Comparison of ENCODE assay signal across 23 cellular contexts in genomic region chr11:45412521-45412920, GRCh38.
DNase-seq lines count a peak whose midpoint lies in the region; ATAC-seq, FAIRE-seq and TF ChIP-seq lines count a peak whose summit lies in the region.
"Had no signal": no experiment of that assay in that cellular context is flagged by ENCODE, and none has a peak within 500 bp of the region (broad histone marks: within the 10 kb centered on the region; RNA-seq: fewer than 3 reads in every experiment).

No MANE protein-coding gene starts in this region.

- peak overlapping the region; percentile 89 for H3K27ac Mint-ChIP-seq in chondrocyte (ENCODE audit: unreplicated experiment)
- H3K27ac Mint-ChIP-seq: activated naive CD4-positive, alpha-beta T cell treated with anti-CD3 and anti-CD28 coated beads, Interleukin-2, amount 50 U/mL, for 24 hours; stimulated activated naive B cell treated with anti-CD40 and anti-IgM and Interleukin-4, amounts not matched to agents 10 μg/mL and 1 μg/mL and 100 μg/mL, for 72 hours had no signal

- TF ChIP-seq RAD21 in HepG2 (CRISPR knock-in tag; IDR thresholded peaks at IDR 0.05) = no peak

- peaks cover 0 to 20% of the 10 kb centered on the region in 2 experiments; a peak in 3 of 5 replicates for H3K27me3 ChIP-seq in HepG2 (ENCODE audit: control insufficient read depth in 1 of 2, insufficient read depth in 2 of 2, low read length in 2 of 2)
- H3K27me3 ChIP-seq in right lobe of liver = no peaks in the 10 kb centered on the region
- peaks cover 27% of the 10 kb centered on the region for H3K27me3 ChIP-seq in upper lobe of right lung
- H3K27me3 ChIP-seq in prostate gland (replicated peaks; ENCODE audit: insufficient read depth) = no peaks in the 10 kb centered on the region
- no peaks in the 10 kb centered on the region for H3K27me3 ChIP-seq in Karpas-422 (ENCODE audit: low read length)
- H3K27me3 ChIP-seq: vagina had no signal

- H3K4me1 ChIP-seq in HepG2 (ENCODE audit: insufficient read depth, low read length) (no peaks in the 10 kb centered on the region), right lobe of liver (no peaks in the 10 kb centered on the region), upper lobe of right lung (no peaks in the 10 kb centered on the region), prostate gland (replicated peaks) (no peaks in the 10 kb centered on the region), Karpas-422 (ENCODE audit: low read length) (no peaks in the 10 kb centered on the region)
- H3K4me1 ChIP-seq: A549, suprapubic skin had no signal

- no peak overlapping the region for H2AFZ ChIP-seq in HepG2 (ENCODE audit: low read length)
- H2AFZ ChIP-seq in Karpas-422 (ENCODE audit: low read length) = no peak overlapping the region

- no peak overlapping the region for H3K4me2 ChIP-seq in HepG2 (ENCODE audit: low read depth, low read length)
- H3K4me2 ChIP-seq in Karpas-422 (ENCODE audit: low read depth, low read length, poor library complexity, severe bottlenecking) = no peak overlapping the region
- H3K4me2 ChIP-seq: A549 had no signal

- no peak for TF ChIP-seq POLR2A in HepG2 (IDR thresholded peaks at IDR 0.05; ENCODE audit: insufficient read depth in 1 of 2, low read depth in 2 of 2, low read length in 2 of 2)
- no peak for TF ChIP-seq POLR2A in right lobe of liver (IDR thresholded peaks at IDR 0.05)
- no peak for TF ChIP-seq POLR2A in prostate gland (IDR thresholded peaks at IDR 0.05)

- peak; percentile 39; the same call in 1 of the 3 replicates for ATAC-seq in HepG2
- no peak for ATAC-seq in right lobe of liver
- no peak for ATAC-seq in upper lobe of right lung
- no peak for ATAC-seq in HG03571 (IDR thresholded peaks at IDR 0.05; ENCODE audit: unreplicated experiment)
- ATAC-seq: A549; left ventricle myocardium superior; stimulated activated naive B cell treated with anti-CD40 and anti-IgM and Interleukin-4, amounts not matched to agents 10 μg/mL and 1 μg/mL and 100 μg/mL, for 72 hours had no signal

- BruUV-seq in HepG2 (replicated peaks; lab: Mats Ljungman, UMichigan) = no TSS peak

- no peaks in the 10 kb centered on the region for H3K9me3 ChIP-seq in HepG2 (ENCODE audit: low read length)
- no peaks in the 10 kb centered on the region for H3K9me3 ChIP-seq in right lobe of liver
- H3K9me3 ChIP-seq in upper lobe of right lung = no peaks in the 10 kb centered on the region
- no peaks in the 10 kb centered on the region for H3K9me3 ChIP-seq in prostate gland
- no peaks in the 10 kb centered on the region for H3K9me3 ChIP-seq in Karpas-422 (ENCODE audit: low read length)
- H3K9me3 ChIP-seq: A549, neutrophil, suprapubic skin, vagina had no signal

- TF ChIP-seq CTCF in HepG2 (CRISPR knock-in tag; IDR thresholded peaks at IDR 0.05) (no peak), right lobe of liver (IDR thresholded peaks at IDR 0.05) (no peak), chondrocyte (IDR thresholded peaks at IDR 0.05) (no peak), upper lobe of right lung (IDR thresholded peaks at IDR 0.05) (no peak), prostate gland (IDR thresholded peaks at IDR 0.05) (no peak)

- POLR2A ChIA-PET in HepG2 (lab: Yijun Ruan, JAX) = no interaction called here

- TF ChIP-seq EP300 in HepG2 (IDR thresholded peaks at IDR 0.05; ENCODE audit: low read depth in 2 of 2, low read length in 2 of 2) (no peak), HepG2 (CRISPR knock-in tag; IDR thresholded peaks at IDR 0.05; ENCODE audit: borderline replicate concordance) (no peak)

- peaks cover 34% of the 10 kb centered on the region for H3K4me1 Mint-ChIP-seq in chondrocyte (ENCODE audit: low read depth)
- H3K4me1 Mint-ChIP-seq: activated naive CD4-positive, alpha-beta T cell treated with anti-CD3 and anti-CD28 coated beads, Interleukin-2, amount 50 U/mL, for 24 hours; stimulated activated naive B cell treated with anti-CD40 and anti-IgM and Interleukin-4, amounts not matched to agents 10 μg/mL and 1 μg/mL and 100 μg/mL, for 72 hours had no signal

- WGBS in HepG2 (ENCODE audit: low lambda C conversion rate) = 3% methylated on average over 5 of the region's 5 CpGs
- WGBS in right lobe of liver (ENCODE audit: insufficient coverage, low coverage, low lambda C conversion rate, missing lambda C conversion rate) = 40% methylated on average over 3 of the region's 5 CpGs
- 47% methylated on average over 5 of the region's 5 CpGs for WGBS in prostate gland

- no peaks in the 10 kb centered on the region for H3K9me2 ChIP-seq in Karpas-422 (replicated peaks; ENCODE audit: insufficient read depth, low read length)

- no peak overlapping the region for H3K27ac ChIP-seq in HepG2 (ENCODE audit: extremely low read length, insufficient read depth, low read length)
- H3K27ac ChIP-seq in right lobe of liver = no peak overlapping the region
- no peak overlapping the region for H3K27ac ChIP-seq in upper lobe of right lung
- H3K27ac ChIP-seq in prostate gland = no peak overlapping the region
- H3K27ac ChIP-seq in Karpas-422 (ENCODE audit: low read length) = no peak overlapping the region
- H3K27ac ChIP-seq: A549, neutrophil, suprapubic skin, vagina had no signal

- no peak for FAIRE-seq in HepG2 (lab: Jason Lieb, UNC)
- FAIRE-seq: A549 had no signal

- intact Hi-C loops in HepG2 (cut with micrococcal nuclease; ENCODE audit: unreplicated experiment) (no loop called here), right lobe of liver (cut with DNase I) (no loop called here), upper lobe of right lung (cut with DNase I) (no loop called here), prostate gland (cut with DNase I) (no loop called here)

- no peaks in the 10 kb centered on the region for H3K36me3 ChIP-seq in HepG2 (replicated peaks in 1 of 2; ENCODE audit: control insufficient read depth in 1 of 2, insufficient read depth in 2 of 2, low read length in 2 of 2)
- no peaks in the 10 kb centered on the region for H3K36me3 ChIP-seq in right lobe of liver
- no peaks in the 10 kb centered on the region for H3K36me3 ChIP-seq in upper lobe of right lung
- H3K36me3 ChIP-seq in prostate gland = no peaks in the 10 kb centered on the region
- H3K36me3 ChIP-seq in Karpas-422 (ENCODE audit: insufficient read depth, low read length) = no peaks in the 10 kb centered on the region
- H3K36me3 ChIP-seq: neutrophil, suprapubic skin, vagina had no signal

- no peak for DNase-seq in HepG2 (ENCODE audit: low spot score)
- no peak for DNase-seq in right lobe of liver
- no peak for DNase-seq in chondrocyte (ENCODE audit: low spot score)
- DNase-seq in mesenteric fat pad (ENCODE audit: low spot score) = peak; percentile 49
- DNase-seq in upper lobe of right lung = peak; percentile 42
- no peak for DNase-seq in prostate gland (ENCODE audit: low spot score)
- no peak for DNase-seq in Karpas-422
- DNase-seq: aorta; central memory CD4-positive, alpha-beta T cell; foreskin fibroblast; left ventricle myocardium superior; NCI-H2029; NCI-H345; NCI-H774; stimulated activated CD4-positive, alpha-beta T cell treated with anti-CD3 and anti-CD28 coated beads, Interleukin-4, amount 100 ng/mL, for 1 hour; stimulated activated naive B cell treated with anti-CD40 and anti-IgM and Interleukin-4, amounts not matched to agents 10 μg/mL and 1 μg/mL and 100 μg/mL, for 72 hours; T-helper 9 cell had no signal

- peaks cover 2% of the 10 kb centered on the region for H3K27me3 Mint-ChIP-seq in chondrocyte (ENCODE audit: low read depth)

- H3K36me3 Mint-ChIP-seq in chondrocyte (ENCODE audit: low read depth) = no peaks in the 10 kb centered on the region
- H3K36me3 Mint-ChIP-seq: activated naive CD4-positive, alpha-beta T cell treated with anti-CD3 and anti-CD28 coated beads, Interleukin-2, amount 50 U/mL, for 24 hours; stimulated activated naive B cell treated with anti-CD40 and anti-IgM and Interleukin-4, amounts not matched to agents 10 μg/mL and 1 μg/mL and 100 μg/mL, for 72 hours had no signal

- in situ Hi-C loops in HepG2 (cut with HindIII; ENCODE audit: extremely low pct_ligation_motif_present, low pct_unique_long_range_greater_than_20kb) = no loop called here

- H3K9ac ChIP-seq in HepG2 (ENCODE audit: insufficient read depth, low read depth, low read length) (no peak overlapping the region), Karpas-422 (ENCODE audit: low read length) (no peak overlapping the region)

- CTCF ChIA-PET in HepG2 (lab: Yijun Ruan, JAX; ENCODE audit: low intra/inter-chr PET ratio, low total read pairs) = no interaction called here

- no peak overlapping the region for H3K4me3 ChIP-seq in HepG2 (replicated peaks in 1 of 3; ENCODE audit: insufficient read depth in 1 of 3, low read depth in 2 of 3, low read length in 3 of 3)
- H3K4me3 ChIP-seq in right lobe of liver = no peak overlapping the region
- no peak overlapping the region for H3K4me3 ChIP-seq in upper lobe of right lung
- H3K4me3 ChIP-seq in prostate gland = no peak overlapping the region
- H3K4me3 ChIP-seq in Karpas-422 (ENCODE audit: low read length) = no peak overlapping the region
- H3K4me3 ChIP-seq: A549, suprapubic skin, vagina had no signal

- H3K4me3 Mint-ChIP-seq in chondrocyte (ENCODE audit: unreplicated experiment) = no peak overlapping the region
- H3K4me3 Mint-ChIP-seq: activated naive CD4-positive, alpha-beta T cell treated with anti-CD3 and anti-CD28 coated beads, Interleukin-2, amount 50 U/mL, for 24 hours; stimulated activated naive B cell treated with anti-CD40 and anti-IgM and Interleukin-4, amounts not matched to agents 10 μg/mL and 1 μg/mL and 100 μg/mL, for 72 hours had no signal

- H4K20me1 ChIP-seq in HepG2 (ENCODE audit: insufficient read depth, low read length) = no peaks in the 10 kb centered on the region
- H4K20me1 ChIP-seq in Karpas-422 (ENCODE audit: insufficient read depth, low read depth, low read length) = no peaks in the 10 kb centered on the region

- no peaks in the 10 kb centered on the region for H3K9me3 Mint-ChIP-seq in chondrocyte (ENCODE audit: low read depth)
- H3K9me3 Mint-ChIP-seq: activated naive CD4-positive, alpha-beta T cell treated with anti-CD3 and anti-CD28 coated beads, Interleukin-2, amount 50 U/mL, for 24 hours; stimulated activated naive B cell treated with anti-CD40 and anti-IgM and Interleukin-4, amounts not matched to agents 10 μg/mL and 1 μg/mL and 100 μg/mL, for 72 hours had no signal

- H3K79me2 ChIP-seq in HepG2 (ENCODE audit: insufficient read depth, low read length) (no peaks in the 10 kb centered on the region), Karpas-422 (ENCODE audit: low read length) (no peaks in the 10 kb centered on the region)

TF ChIP-seq in HepG2, 621 proteins besides CTCF, POLR2A, EP300 and RAD21:
- TF ChIP-seq RFX5 (IDR thresholded peaks at IDR 0.05; ENCODE audit: low read depth, low read length) = no peak
- TF ChIP-seq CENPBD1 (CRISPR knock-in tag; IDR thresholded peaks at IDR 0.05; ENCODE audit: borderline replicate concordance, low read depth) = no peak

Comparison
In these comparisons a context has a peak if more than half of its experiments do, and no peak if none do; other contexts are left out.
1. DNase-seq: peak in mesenteric fat pad (single experiment) and upper lobe of right lung (single experiment); none in HepG2 (single experiment), right lobe of liver (0 of 3), chondrocyte (single experiment), prostate gland (single experiment) and Karpas-422 (single experiment).